Comparison of ENCODE assay signal across 33 cellular contexts in the genomic region with DNA sequence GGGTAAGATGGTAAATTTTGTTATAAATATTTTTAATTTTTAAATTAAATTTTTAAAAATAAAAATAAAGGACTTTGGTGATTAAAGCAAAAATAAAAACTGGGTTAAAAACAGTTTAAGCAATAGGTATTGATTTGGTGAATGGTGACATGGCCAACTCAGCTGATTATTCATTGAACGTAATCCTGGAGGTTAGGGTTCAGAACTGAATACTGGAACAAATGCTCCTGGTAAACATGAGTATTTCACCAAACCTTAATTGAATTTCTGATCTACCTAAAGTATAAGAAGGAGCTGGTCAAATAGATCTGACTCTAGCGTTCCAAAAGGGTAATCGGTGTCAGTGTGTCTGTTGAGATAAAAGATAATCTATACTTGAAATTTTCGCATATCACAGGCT.
"Had no signal": no experiment of that assay in that cellular context is flagged by ENCODE, and none has a peak within 500 bp of the region (broad histone marks: within the 10 kb centered on the region; RNA-seq: fewer than 3 reads in every experiment).

No MANE protein-coding gene starts in this region.

- H3K4me1 ChIP-seq: ascending aorta, breast epithelium, gastroesophageal sphincter had no signal

- DNase-seq: activated CD4-positive, alpha-beta memory T cell treated with anti-CD3 and anti-CD28 coated beads, Interleukin-2, amount 10 ng/mL, durations not matched to agents 7 days and 5 days; activated CD4-positive, alpha-beta T cell treated with anti-CD3 and anti-CD28 coated beads for 1 hour; activated CD4-positive, alpha-beta T cell treated with anti-CD3 and anti-CD28 coated beads for 4 hours; activated CD4-positive, alpha-beta T cell treated with anti-CD3 and anti-CD28 coated beads, Interleukin-2, amount 10 ng/mL, durations not matched to agents 7 days and 5 days; activated CD4-positive, alpha-beta T cell treated with anti-CD3 and anti-CD28 coated beads, Interleukin-2, amount 50 U/mL, for 4 hours; activated CD8-positive, alpha-beta memory T cell treated with anti-CD3 and anti-CD28 coated beads, Interleukin-2, amount 50 U/mL, for 48 hours; activated gamma-delta T cell; activated naive CD4-positive, alpha-beta T cell; activated naive CD4-positive, alpha-beta T cell treated with anti-CD3 and anti-CD28 coated beads, Interleukin-2, amount 10 ng/mL, durations not matched to agents 7 days and 5 days; activated naive CD8-positive, alpha-beta T cell treated with anti-CD3 and anti-CD28 coated beads, Interleukin-2, amount 10 ng/mL, durations not matched to agents 7 days and 5 days; activated T-cell treated with anti-CD3 and anti-CD28 coated beads for 4 hours; activated T-cell treated with anti-CD3 and anti-CD28 coated beads, Interleukin-2, amount 50 U/mL, for 24 hours; activated T-cell treated with anti-CD3 and anti-CD28 coated beads, Interleukin-2, amount 50 U/mL, for 72 hours; central memory CD4-positive, alpha-beta T cell; cerebellar nuclear complex; cortex of kidney; dermis blood vessel endothelial cell; effector CD4-positive, alpha-beta T cell; effector memory CD8-positive, alpha-beta T cell; erythroblast; foreskin keratinocyte; heart right ventricle; T-helper 1 cell; T-helper 17 cell; T1000 had no signal

- H3K9me3 Mint-ChIP-seq: activated CD4-positive, alpha-beta memory T cell treated with anti-CD3 and anti-CD28 coated beads, Interleukin-2, amount 10 ng/mL, durations not matched to agents 7 days and 5 days; activated CD4-positive, alpha-beta T cell treated with anti-CD3 and anti-CD28 coated beads, Interleukin-2, amount 10 ng/mL, durations not matched to agents 7 days and 5 days; activated naive CD4-positive, alpha-beta T cell treated with anti-CD3 and anti-CD28 coated beads, Interleukin-2, amount 10 ng/mL, durations not matched to agents 7 days and 5 days; activated naive CD4-positive, alpha-beta T cell treated with anti-CD3 and anti-CD28 coated beads, Interleukin-2, amount 50 U/mL, for 72 hours; activated naive CD8-positive, alpha-beta T cell treated with anti-CD3 and anti-CD28 coated beads, Interleukin-2, amount 10 ng/mL, durations not matched to agents 7 days and 5 days; activated T-cell treated with anti-CD3 and anti-CD28 coated beads, Interleukin-2, amount 50 U/mL, for 24 hours; activated T-cell treated with anti-CD3 and anti-CD28 coated beads, Interleukin-2, amount 50 U/mL, for 72 hours; effector memory CD8-positive, alpha-beta T cell; T-helper 2 cell treated with Interferon-gamma antibody and Interleukin-4, amounts not matched to agents 5 μg/mL and 100 μg/mL, for 36 hours had no signal

- H3K4me3 ChIP-seq: ascending aorta, breast epithelium, cardiac muscle cell, esophagus muscularis mucosa, gastroesophageal sphincter, heart right ventricle had no signal

- H3K27ac Mint-ChIP-seq: activated CD4-positive, alpha-beta memory T cell treated with anti-CD3 and anti-CD28 coated beads, Interleukin-2, amount 10 ng/mL, durations not matched to agents 7 days and 5 days; activated CD4-positive, alpha-beta T cell treated with anti-CD3 and anti-CD28 coated beads, Interleukin-2, amount 10 ng/mL, durations not matched to agents 7 days and 5 days; activated naive CD4-positive, alpha-beta T cell treated with anti-CD3 and anti-CD28 coated beads, Interleukin-2, amount 10 ng/mL, durations not matched to agents 7 days and 5 days; activated naive CD4-positive, alpha-beta T cell treated with anti-CD3 and anti-CD28 coated beads, Interleukin-2, amount 50 U/mL, for 72 hours; activated naive CD8-positive, alpha-beta T cell treated with anti-CD3 and anti-CD28 coated beads, Interleukin-2, amount 10 ng/mL, durations not matched to agents 7 days and 5 days; activated T-cell treated with anti-CD3 and anti-CD28 coated beads, Interleukin-2, amount 50 U/mL, for 24 hours; activated T-cell treated with anti-CD3 and anti-CD28 coated beads, Interleukin-2, amount 50 U/mL, for 72 hours; brain; effector memory CD8-positive, alpha-beta T cell; T-helper 17 cell; T-helper 2 cell treated with Interferon-gamma antibody and Interleukin-4, amounts not matched to agents 5 μg/mL and 100 μg/mL, for 36 hours had no signal

- ATAC-seq: activated naive CD4-positive, alpha-beta T cell treated with anti-CD3 and anti-CD28 coated beads, Interleukin-2, amount 50 U/mL, for 72 hours; activated T-cell treated with anti-CD3 and anti-CD28 coated beads, Interleukin-2, amount 50 U/mL, for 72 hours; effector memory CD8-positive, alpha-beta T cell; foreskin keratinocyte; gastroesophageal sphincter; heart right ventricle; T-helper 17 cell had no signal

- H3K4me1 Mint-ChIP-seq: activated CD4-positive, alpha-beta memory T cell treated with anti-CD3 and anti-CD28 coated beads, Interleukin-2, amount 10 ng/mL, durations not matched to agents 7 days and 5 days; activated CD4-positive, alpha-beta T cell treated with anti-CD3 and anti-CD28 coated beads, Interleukin-2, amount 10 ng/mL, durations not matched to agents 7 days and 5 days; activated naive CD4-positive, alpha-beta T cell treated with anti-CD3 and anti-CD28 coated beads, Interleukin-2, amount 10 ng/mL, durations not matched to agents 7 days and 5 days; activated naive CD8-positive, alpha-beta T cell treated with anti-CD3 and anti-CD28 coated beads, Interleukin-2, amount 10 ng/mL, durations not matched to agents 7 days and 5 days had no signal

- H3K4me3 Mint-ChIP-seq: activated CD4-positive, alpha-beta memory T cell treated with anti-CD3 and anti-CD28 coated beads, Interleukin-2, amount 10 ng/mL, durations not matched to agents 7 days and 5 days; activated CD4-positive, alpha-beta T cell treated with anti-CD3 and anti-CD28 coated beads, Interleukin-2, amount 10 ng/mL, durations not matched to agents 7 days and 5 days; activated naive CD4-positive, alpha-beta T cell treated with anti-CD3 and anti-CD28 coated beads, Interleukin-2, amount 10 ng/mL, durations not matched to agents 7 days and 5 days; activated naive CD8-positive, alpha-beta T cell treated with anti-CD3 and anti-CD28 coated beads, Interleukin-2, amount 10 ng/mL, durations not matched to agents 7 days and 5 days; activated T-cell treated with anti-CD3 and anti-CD28 coated beads, Interleukin-2, amount 50 U/mL, for 24 hours; activated T-cell treated with anti-CD3 and anti-CD28 coated beads, Interleukin-2, amount 50 U/mL, for 72 hours; brain; effector memory CD8-positive, alpha-beta T cell; T-helper 17 cell; T-helper 2 cell treated with Interferon-gamma antibody and Interleukin-4, amounts not matched to agents 5 μg/mL and 100 μg/mL, for 36 hours had no signal

- H3K27me3 Mint-ChIP-seq: brain had no signal

- H3K27me3 ChIP-seq: ascending aorta, breast epithelium, cardiac muscle cell, esophagus muscularis mucosa, gastroesophageal sphincter, heart right ventricle had no signal

- H3K36me3 Mint-ChIP-seq: activated naive CD4-positive, alpha-beta T cell treated with anti-CD3 and anti-CD28 coated beads, Interleukin-2, amount 10 ng/mL, durations not matched to agents 7 days and 5 days; activated naive CD4-positive, alpha-beta T cell treated with anti-CD3 and anti-CD28 coated beads, Interleukin-2, amount 50 U/mL, for 72 hours; activated naive CD8-positive, alpha-beta T cell treated with anti-CD3 and anti-CD28 coated beads, Interleukin-2, amount 10 ng/mL, durations not matched to agents 7 days and 5 days had no signal

- H3K27ac ChIP-seq: ascending aorta, breast epithelium, cardiac muscle cell, esophagus muscularis mucosa, foreskin keratinocyte, gastroesophageal sphincter, heart right ventricle had no signal

- H3K9me3 ChIP-seq: ascending aorta, breast epithelium, esophagus muscularis mucosa, gastroesophageal sphincter, heart right ventricle had no signal

- H3K36me3 ChIP-seq: ascending aorta, breast epithelium, cardiac muscle cell, esophagus muscularis mucosa, gastroesophageal sphincter, heart right ventricle had no signal
